In the genomic region with DNA sequence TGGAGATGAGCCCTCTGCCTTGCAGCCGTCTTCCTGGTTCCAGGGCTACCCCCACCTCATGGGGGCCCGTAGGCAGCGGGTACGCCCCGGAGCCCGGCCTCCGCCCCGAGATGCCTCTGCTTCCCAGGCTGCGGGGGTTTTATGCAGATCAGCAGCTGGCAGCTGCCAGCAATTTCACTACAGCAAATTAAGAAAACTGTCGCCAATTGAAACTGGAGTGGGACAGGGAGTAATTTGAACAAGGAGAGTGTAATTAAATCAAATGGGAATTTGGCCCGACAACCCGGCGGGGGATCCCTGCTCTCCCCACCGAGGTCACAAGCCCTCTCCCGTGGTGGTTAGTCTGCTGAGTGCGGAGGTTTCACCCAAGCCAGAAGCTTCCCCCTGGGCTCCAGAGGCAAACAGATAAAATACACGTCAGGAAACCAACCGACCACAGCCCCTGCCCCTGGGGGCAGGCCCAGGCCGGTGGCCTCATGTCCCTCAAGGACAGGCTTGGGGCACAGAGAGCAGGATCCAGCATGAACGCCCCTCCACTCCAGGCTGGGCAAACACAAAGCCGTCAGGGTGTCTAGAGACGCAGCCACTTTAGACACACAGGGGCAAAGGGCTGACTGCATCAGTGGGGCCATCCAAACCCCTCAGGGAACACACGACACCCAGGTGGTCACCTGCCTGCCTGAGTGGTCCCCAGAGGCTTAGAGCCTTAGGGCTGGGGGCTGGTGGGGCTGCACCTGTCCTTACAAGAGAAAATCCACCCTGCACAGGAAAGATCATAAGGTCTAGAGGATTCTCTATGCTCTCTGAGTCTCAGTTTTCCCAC, we compare ENCODE assay signal across 1 cellular context.
TF ChIP-seq lines count a peak whose summit lies in the region.

No MANE protein-coding gene starts in this region.

TF ChIP-seq in H1, 55 proteins besides CTCF, POLR2A, EP300 and RAD21 (continued from another document):
- TF ChIP-seq CHD7 (IDR thresholded peaks at IDR 0.05; ENCODE audit: insufficient replicate concordance, low read length) (no peak), YY1 (IDR thresholded peaks at IDR 0.05; ENCODE audit: low read depth, low read length) (no peak), JUN (IDR thresholded peaks at IDR 0.05; ENCODE audit: low read depth, low read length) (no peak), TBP (IDR thresholded peaks at IDR 0.05; ENCODE audit: low read depth, low read length) (no peak), FOSL1 (IDR thresholded peaks at IDR 0.05; ENCODE audit: insufficient read depth, low read depth, low read length) (no peak), BRCA1 (IDR thresholded peaks at IDR 0.05; ENCODE audit: low read depth, low read length) (no peak), RBBP5 (IDR thresholded peaks at IDR 0.05; ENCODE audit: borderline replicate concordance, low read depth, low read length) (no peak), MAFK (IDR thresholded peaks at IDR 0.05; ENCODE audit: low read depth, low read length) (no peak)
